ENCODE assay signal across 9 cellular contexts in genomic region chr7:66877577-66878300, GRCh38. TPM values are rescaled to one million over a fixed set of nuclear protein-coding genes. Genes with fewer than 3 reads are reported as not detected.
DNase-seq lines count a peak whose midpoint lies in the region; ATAC-seq, FAIRE-seq and TF ChIP-seq lines count a peak whose summit lies in the region.
"Had no signal": no experiment of that assay in that cellular context is flagged by ENCODE, and none has a peak within 500 bp of the region (broad histone marks: within the 10 kb centered on the region; RNA-seq: fewer than 3 reads in every experiment).

No MANE protein-coding gene starts in this region.

- no peak overlapping the region for H4K8ac ChIP-seq in H9 (replicated peaks; ENCODE audit: insufficient read length, low read depth, low read length)

- H2AFZ ChIP-seq in H9 (ENCODE audit: low read length), result no peak overlapping the region

- no peaks in the 10 kb centered on the region for H3K79me2 ChIP-seq in H9 (ENCODE audit: insufficient read depth, low read length)

- H3K4me1 Mint-ChIP-seq in central memory CD8-positive, alpha-beta T cell, result no peaks in the 10 kb centered on the region
- no peaks in the 10 kb centered on the region for H3K4me1 Mint-ChIP-seq in H9
- peaks cover 0 to 2% of the 10 kb centered on the region in 2 donors for H3K4me1 Mint-ChIP-seq in effector memory CD8-positive, alpha-beta T cell (ENCODE audit: low read depth in 2 of 2)

- H4K91ac ChIP-seq in H9 (ENCODE audit: insufficient read length, low read depth, low read length), result no peak overlapping the region

- H4K5ac ChIP-seq in H9 (ENCODE audit: insufficient read length, low read depth, low read length), result no peak overlapping the region

- no peaks in the 10 kb centered on the region for H3K27me3 ChIP-seq in H9 (ENCODE audit: insufficient read depth, low read length)
- H3K27me3 ChIP-seq: left lung had no signal

- FAIRE-seq in GM18507 (lab: Jason Lieb, UNC) (peak; percentile 81), frontal cortex (lab: Jason Lieb, UNC) (no peak)

- no peak for TF ChIP-seq CTCF in H9 (conservative IDR thresholded peaks at IDR 0.05)

- no peak overlapping the region for H2BK5ac ChIP-seq in H9 (ENCODE audit: insufficient read length, low read length)

- no peaks in the 10 kb centered on the region for H3K79me1 ChIP-seq in H9 (ENCODE audit: insufficient read depth, low read depth, low read length, poor library complexity, severe bottlenecking)

- H3K9ac ChIP-seq in H9 (ENCODE audit: extremely low read depth, insufficient read length, low read length), result no peak overlapping the region

- H3T11ph ChIP-seq in H9 (ENCODE audit: low read length), result no peak overlapping the region

- no peak overlapping the region for H2BK15ac ChIP-seq in H9 (ENCODE audit: low read depth, low read length)

- H3K36me3 Mint-ChIP-seq in central memory CD8-positive, alpha-beta T cell (ENCODE audit: insufficient read depth), result peaks cover 7% of the 10 kb centered on the region
- H3K36me3 Mint-ChIP-seq in H9 (ENCODE audit: insufficient read depth in 1 of 3, low read depth in 3 of 3), result peaks cover 0 to 11% (median 10%) of the 10 kb centered on the region in 3 experiments; a peak in 5 of 7 replicates
- H3K36me3 Mint-ChIP-seq in effector memory CD8-positive, alpha-beta T cell (ENCODE audit: insufficient read depth), result peaks cover 6% of the 10 kb centered on the region

- DNase-seq in GM18507 (ENCODE audit: extremely low spot score, insufficient read length, low read depth) (peak; percentile 15), frontal cortex (ENCODE audit: low spot score in 2 of 2) (no peak), H9 (no peak), amygdala (lab: John Stamatoyannopoulos, UW) (no peak)
- no peak for DNase-seq in central memory CD8-positive, alpha-beta T cell (ENCODE audit: low spot score in 2 of 2)
- DNase-seq in effector memory CD8-positive, alpha-beta T cell, result no peak
- DNase-seq: left lung had no signal

- H3K4me1 ChIP-seq in H9 (ENCODE audit: insufficient read depth, low read length), result no peaks in the 10 kb centered on the region

- H3K9me3 Mint-ChIP-seq in central memory CD8-positive, alpha-beta T cell, result no peaks in the 10 kb centered on the region
- no peaks in the 10 kb centered on the region for H3K9me3 Mint-ChIP-seq in H9
- H3K9me3 Mint-ChIP-seq in effector memory CD8-positive, alpha-beta T cell, result no peaks in the 10 kb centered on the region

- no peaks in the 10 kb centered on the region for H3K27me3 Mint-ChIP-seq in central memory CD8-positive, alpha-beta T cell
- H3K27me3 Mint-ChIP-seq in H9 (ENCODE audit: low read depth), result no peaks in the 10 kb centered on the region; the same call in 1 of the 2 replicates
- H3K27me3 Mint-ChIP-seq in effector memory CD8-positive, alpha-beta T cell, result no peaks in the 10 kb centered on the region

- H2BK20ac ChIP-seq in H9 (ENCODE audit: low read depth, low read length, poor library complexity, severe bottlenecking), result no peak overlapping the region

- H2BK120ac ChIP-seq in H9 (ENCODE audit: low read depth, low read length, poor library complexity, severe bottlenecking), result no peak overlapping the region

- H3K23me2 ChIP-seq in H9 (ENCODE audit: insufficient read length, low read depth, low read length, poor library complexity, severe bottlenecking), result no peaks in the 10 kb centered on the region

- no peak overlapping the region for H3K27ac ChIP-seq in H9 (ENCODE audit: insufficient read length, low read depth, low read length)
- H3K27ac ChIP-seq: left lung had no signal

- H4K20me1 ChIP-seq in H9 (ENCODE audit: control insufficient read depth, insufficient read depth, insufficient read length), result no peaks in the 10 kb centered on the region

- no peak overlapping the region for H3K27ac Mint-ChIP-seq in central memory CD8-positive, alpha-beta T cell (ENCODE audit: low read depth)
- H3K27ac Mint-ChIP-seq in H9, result no peak overlapping the region
- no peak overlapping the region for H3K27ac Mint-ChIP-seq in effector memory CD8-positive, alpha-beta T cell

- no peak overlapping the region for H3K4ac ChIP-seq in H9 (ENCODE audit: low read depth, low read length)

- ATAC-seq in GM21529 (IDR thresholded peaks at IDR 0.05; ENCODE audit: unreplicated experiment) (peak; percentile 95), HG03521 (IDR thresholded peaks at IDR 0.05; ENCODE audit: unreplicated experiment) (peak; percentile 94)
- ATAC-seq in central memory CD8-positive, alpha-beta T cell (replicated peaks; ENCODE audit: extremely low read depth, poor library complexity, severe bottlenecking), result peak; percentile 40
- ATAC-seq in effector memory CD8-positive, alpha-beta T cell (replicated peaks), result no peak
- ATAC-seq: left lung had no signal

- H2BK12ac ChIP-seq in H9 (ENCODE audit: insufficient read length, low read depth, low read length), result no peak overlapping the region

- H3K56ac ChIP-seq in H9 (ENCODE audit: insufficient read length, low read depth, low read length), result no peak overlapping the region

- no peak overlapping the region for H2AK5ac ChIP-seq in H9 (ENCODE audit: insufficient read length, low read length)

- no peak overlapping the region for H3K4me3 Mint-ChIP-seq in central memory CD8-positive, alpha-beta T cell
- H3K4me3 Mint-ChIP-seq in H9, result no peak overlapping the region
- H3K4me3 Mint-ChIP-seq in effector memory CD8-positive, alpha-beta T cell, result no peak overlapping the region

- H3K18ac ChIP-seq in H9 (ENCODE audit: insufficient read length, low read depth, low read length), result no peak overlapping the region

- WGBS in H9 (ENCODE audit: extremely low coverage, insufficient read length, low lambda C conversion rate), result no CpG with 5 or more reads among the region's 1 CpG

- no peaks in the 10 kb centered on the region for H3K9me3 ChIP-seq in H9 (ENCODE audit: control insufficient read depth, low read depth, low read length)
- H3K9me3 ChIP-seq: left lung had no signal

- no peak overlapping the region for H3K4me2 ChIP-seq in H9 (ENCODE audit: insufficient read depth, insufficient read length, low read length)

- no peak overlapping the region for H3K14ac ChIP-seq in H9 (ENCODE audit: insufficient read depth, low read length)

- H3K23ac ChIP-seq in H9 (ENCODE audit: insufficient read length, low read depth, low read length), result no peak overlapping the region

RNA-seq across cellular contexts. Expression of gene TMEM248, which starts 43.3 kb away (rescaled TPM):
- total RNA-seq in frontal cortex (46.9 TPM), H9 (2021) (74.2 and 74.4 TPM in 2 replicates)
